11 cellular contexts compared by ENCODE assay signal in genomic region chr18:74326786-74327185, GRCh38. TPM values are rescaled to one million over a fixed set of nuclear protein-coding genes. Genes with fewer than 3 reads are reported as not detected.
"Had no signal": no experiment of that assay in that cellular context is flagged by ENCODE, and none has a peak within 500 bp of the region (broad histone marks: within the 10 kb centered on the region; RNA-seq: fewer than 3 reads in every experiment).

No MANE protein-coding gene starts in this region.

RNA-seq across cellular contexts. Expression of gene C18orf63, which starts 11.1 kb away (rescaled TPM):
- total RNA-seq: activated B cell treated with CpG ODN at 0.5 μM for 24 hours; activated CD8-positive, alpha-beta T cell treated with anti-CD3 and anti-CD28 coated beads for 36 hours; activated T-cell treated with anti-CD3 and anti-CD28 coated beads, Interleukin-2, amount 50 U/mL, for 4 hours; activated T-helper 17 cell treated with anti-CD3 and anti-CD28 coated beads, Interleukin-2, amount 50 U/mL, for 72 hours; astrocyte; bronchial epithelial cell; cardiac septum; cerebellum; esophagus muscularis mucosa; gastroesophageal sphincter; T-helper 17 cell had no signal
